21 cellular contexts compared by ENCODE assay signal in genomic region chr2:30159766-30160165, GRCh38. TPM values are rescaled to one million over a fixed set of nuclear protein-coding genes. Genes with fewer than 3 reads are reported as not detected.
A peak's percentile ranks its signal among the peaks of the same experiment; 100 is the strongest.
DNase-seq lines count a peak whose midpoint lies in the region; ATAC-seq and TF ChIP-seq lines count a peak whose summit lies in the region.
"Had no signal": no experiment of that assay in that cellular context is flagged by ENCODE, and none has a peak within 500 bp of the region (broad histone marks: within the 10 kb centered on the region; RNA-seq: fewer than 3 reads in every experiment).

No MANE protein-coding gene starts in this region.

- H3K4me2 ChIP-seq in BLaER1 treated with 17β-estradiol and CSF1 and Interleukin-3, amounts not matched to agents 10 nM and 100 nM, result peak overlapping the region; percentile 55 to 91 (median 71)
- H3K4me2 ChIP-seq: A549 had no signal

- peaks cover 0 to 90% (median 2%) of the 10 kb centered on the region in 11 experiments; a peak in 8 of 22 replicates for H4K20me1 ChIP-seq in BLaER1 treated with 17β-estradiol and CSF1 and Interleukin-3, amounts not matched to agents 10 nM and 100 nM

- peaks cover 0 to 14% (median 0%) of the 10 kb centered on the region in 11 experiments; a peak in 6 of 22 replicates for H3K9me3 ChIP-seq in BLaER1 treated with 17β-estradiol and CSF1 and Interleukin-3, amounts not matched to agents 10 nM and 100 nM (replicated peaks in 1 of 11)
- H3K9me3 ChIP-seq in BE2C, result no peaks in the 10 kb centered on the region
- H3K9me3 ChIP-seq: A549, Peyer's patch had no signal

- peak overlapping the region in 9 of 11 experiments; percentile 1 to 82 (median 71); a peak in 17 of 22 replicates for H3K27ac ChIP-seq in BLaER1 treated with 17β-estradiol and CSF1 and Interleukin-3, amounts not matched to agents 10 nM and 100 nM
- H3K27ac ChIP-seq: A549, GM23248, Peyer's patch had no signal

- peaks cover 32 to 82% (median 52%) of the 10 kb centered on the region in 11 experiments for H3K36me3 ChIP-seq in BLaER1 treated with 17β-estradiol and CSF1 and Interleukin-3, amounts not matched to agents 10 nM and 100 nM
- H3K36me3 ChIP-seq in BE2C, result peaks cover 5% of the 10 kb centered on the region; the same call in 1 of the 2 replicates

- DNase-seq in NAMALWA (ENCODE audit: low spot score), result peak; percentile 29
- no peak for DNase-seq in effector memory CD8-positive, alpha-beta T cell
- DNase-seq in BE2C, result no peak
- DNase-seq: DMS79 treated with DMSO at 0.1 percent for 48 hours, GM23248, NCI-H1048, NCI-H1436 treated with DMSO at 0.1 percent for 48 hours, NCI-H2081, NCI-H2171 treated with DMSO at 0.1 percent for 48 hours, NCI-H446, NCI-H69, Peyer's patch, SW 1271 had no signal

- no peaks in the 10 kb centered on the region for H3K27me3 Mint-ChIP-seq in effector memory CD8-positive, alpha-beta T cell
- H3K27me3 Mint-ChIP-seq in stimulated activated memory B cell treated with anti-CD40 and anti-IgM and Interleukin-4, amounts not matched to agents 10 μg/mL and 1 μg/mL and 100 μg/mL, for 72 hours, result no peaks in the 10 kb centered on the region

- H3K27ac Mint-ChIP-seq in effector memory CD8-positive, alpha-beta T cell, result peak overlapping the region; percentile 11 to 97
- H3K27ac Mint-ChIP-seq in stimulated activated memory B cell treated with anti-CD40 and anti-IgM and Interleukin-4, amounts not matched to agents 10 μg/mL and 1 μg/mL and 100 μg/mL, for 72 hours, result peak overlapping the region; percentile 58

- H3K27me3 ChIP-seq in BLaER1 treated with 17β-estradiol and CSF1 and Interleukin-3, amounts not matched to agents 10 nM and 100 nM, result no peaks in the 10 kb centered on the region
- no peaks in the 10 kb centered on the region for H3K27me3 ChIP-seq in BE2C
- H3K27me3 ChIP-seq: Peyer's patch had no signal

- TF ChIP-seq CTCF in BE2C (IDR thresholded peaks at IDR 0.05; ENCODE audit: low read depth, low read length), result no peak

- H3K4me1 ChIP-seq in BLaER1 treated with 17β-estradiol and CSF1 and Interleukin-3, amounts not matched to agents 10 nM and 100 nM, result peaks cover 36 to 62% (median 57%) of the 10 kb centered on the region in 10 experiments
- no peaks in the 10 kb centered on the region for H3K4me1 ChIP-seq in BE2C

- H3K36me3 Mint-ChIP-seq in effector memory CD8-positive, alpha-beta T cell (ENCODE audit: insufficient read depth), result peaks cover 100% of the 10 kb centered on the region
- H3K36me3 Mint-ChIP-seq in stimulated activated memory B cell treated with anti-CD40 and anti-IgM and Interleukin-4, amounts not matched to agents 10 μg/mL and 1 μg/mL and 100 μg/mL, for 72 hours, result peaks cover 49% of the 10 kb centered on the region

- ATAC-seq in effector memory CD8-positive, alpha-beta T cell (replicated peaks), result no peak
- ATAC-seq in stimulated activated memory B cell treated with anti-CD40 and anti-IgM and Interleukin-4, amounts not matched to agents 10 μg/mL and 1 μg/mL and 100 μg/mL, for 72 hours, result no peak
- ATAC-seq in HG03521 (IDR thresholded peaks at IDR 0.05; ENCODE audit: unreplicated experiment) (no peak), GM18520 (IDR thresholded peaks at IDR 0.05; ENCODE audit: unreplicated experiment) (no peak)
- ATAC-seq: A549, HCT116, Right ventricle myocardium inferior had no signal

- no peaks in the 10 kb centered on the region for H3K9me3 Mint-ChIP-seq in effector memory CD8-positive, alpha-beta T cell
- H3K9me3 Mint-ChIP-seq in stimulated activated memory B cell treated with anti-CD40 and anti-IgM and Interleukin-4, amounts not matched to agents 10 μg/mL and 1 μg/mL and 100 μg/mL, for 72 hours, result no peaks in the 10 kb centered on the region

- peaks cover 20 to 24% of the 10 kb centered on the region in 2 donors for H3K4me1 Mint-ChIP-seq in effector memory CD8-positive, alpha-beta T cell (ENCODE audit: low read depth in 2 of 2)
- peaks cover 69% of the 10 kb centered on the region for H3K4me1 Mint-ChIP-seq in stimulated activated memory B cell treated with anti-CD40 and anti-IgM and Interleukin-4, amounts not matched to agents 10 μg/mL and 1 μg/mL and 100 μg/mL, for 72 hours

- peak overlapping the region in 9 of 11 experiments; percentile 20 to 68 (median 44); a peak in 15 of 22 replicates for H3K9ac ChIP-seq in BLaER1 treated with 17β-estradiol and CSF1 and Interleukin-3, amounts not matched to agents 10 nM and 100 nM
- H3K9ac ChIP-seq: GM23248 had no signal

- peak overlapping the region in 7 of 10 experiments; percentile 0 to 42 (median 10); a peak in 8 of 20 replicates for H3K4me3 ChIP-seq in BLaER1 treated with 17β-estradiol and CSF1 and Interleukin-3, amounts not matched to agents 10 nM and 100 nM
- no peak overlapping the region for H3K4me3 ChIP-seq in BE2C (ENCODE audit: low read depth, low read length)
- H3K4me3 ChIP-seq: A549, GM23248, Peyer's patch had no signal

- H3K4me3 Mint-ChIP-seq in effector memory CD8-positive, alpha-beta T cell, result peak overlapping the region in 1 of 2 donors; percentile 6
- no peak overlapping the region for H3K4me3 Mint-ChIP-seq in stimulated activated memory B cell treated with anti-CD40 and anti-IgM and Interleukin-4, amounts not matched to agents 10 μg/mL and 1 μg/mL and 100 μg/mL, for 72 hours
- H3K4me3 Mint-ChIP-seq: CD14-positive monocyte had no signal

RNA-seq across cellular contexts. Expression of gene YPEL5, which starts 13.0 kb away (rescaled TPM):
- polyA plus RNA-seq in BE2C (2012; ENCODE audit: insufficient read depth, insufficient read length, low read depth), result 30.1 TPM
